8 cellular contexts compared by ENCODE assay signal in the genomic region with DNA sequence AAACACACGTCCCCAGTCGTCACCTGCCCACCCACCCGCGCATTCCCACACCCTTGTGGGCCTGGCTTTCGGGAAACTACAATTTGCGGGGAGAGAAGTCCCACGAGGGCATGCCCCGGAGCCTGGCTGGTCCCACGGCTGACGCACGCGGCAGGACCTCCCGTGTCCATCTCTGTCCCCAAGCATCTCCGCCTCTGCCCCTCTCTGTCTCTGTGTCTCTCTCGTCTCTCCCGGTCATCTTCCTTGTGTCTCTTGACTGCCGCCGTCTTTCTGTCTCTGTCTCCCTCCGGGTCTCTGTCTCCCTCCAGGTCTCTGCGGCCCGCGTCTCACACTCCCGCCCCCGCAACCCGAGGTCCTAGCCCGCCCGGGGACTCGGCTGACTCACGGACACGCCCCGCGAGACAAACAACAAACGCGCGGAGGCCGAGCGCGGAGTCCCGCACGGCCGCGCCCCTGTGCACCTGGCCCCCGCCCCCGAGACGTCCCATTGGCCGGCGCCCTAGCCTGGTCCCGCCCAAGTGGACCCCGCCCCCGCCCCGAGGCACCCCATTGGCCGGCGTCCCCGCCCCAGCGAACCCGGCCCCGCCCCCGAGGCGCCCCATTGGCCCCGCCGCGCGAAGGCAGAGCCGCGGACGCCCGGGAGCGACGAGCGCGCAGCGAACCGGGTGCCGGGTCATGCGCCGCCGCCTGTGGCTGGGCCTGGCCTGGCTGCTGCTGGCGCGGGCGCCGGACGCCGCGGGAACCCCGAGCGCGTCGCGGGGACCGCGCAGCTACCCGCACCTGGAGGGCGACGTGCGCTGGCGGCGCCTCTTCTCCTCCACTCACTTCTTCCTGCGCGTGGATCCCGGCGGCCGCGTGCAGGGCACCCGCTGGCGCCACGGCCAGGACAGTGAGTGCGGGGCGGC. TPM values are rescaled to one million over a fixed set of nuclear protein-coding genes. Genes with fewer than 3 reads are reported as not detected.
A peak's percentile ranks its signal among the peaks of the same experiment; 100 is the strongest.
DNase-seq lines count a peak whose midpoint lies in the region; TF ChIP-seq lines count a peak whose summit lies in the region.

A gene (plus strand): TSS at position 629 of the 905 bp plus-strand sequence. CDS start 47 bp downstream, at position 676.

- no peaks in the 10 kb centered on the region; the same call in 1 of the 2 replicates for H4K20me1 ChIP-seq in OCI-LY7 (ENCODE audit: insufficient read depth, low read length)

- intact Hi-C loops in OCI-LY7 (cut with micrococcal nuclease; ENCODE audit: unreplicated experiment): no loop called here

- H3K4me1 ChIP-seq in OCI-LY7 (ENCODE audit: insufficient read depth, low read length, poor library complexity, severe bottlenecking) (peaks cover 6% of the 10 kb centered on the region), esophagus (ENCODE audit: control insufficient read depth in 2 of 2, insufficient read depth in 2 of 2, low read length in 1 of 2) (peaks cover 6 to 14% of the 10 kb centered on the region in 2 donors), mucosa of stomach (ENCODE audit: control insufficient read depth, insufficient read depth, low read length) (peaks cover 13% of the 10 kb centered on the region)

- no peak for TF ChIP-seq CTCF in OCI-LY7 (conservative IDR thresholded peaks at IDR 0.05; ENCODE audit: low read length)

- no TSS peak for BruUV-seq in OCI-LY7 (replicated peaks; lab: Mats Ljungman, UMichigan)

- CTCF ChIA-PET in OCI-LY7 (lab: Charles Lee; ENCODE audit: unreplicated experiment): no interaction called here

- H3K9me3 ChIP-seq in OCI-LY7 (ENCODE audit: low read length) (no peaks in the 10 kb centered on the region), esophagus (ENCODE audit: control insufficient read depth in 2 of 2, insufficient read depth in 1 of 2, low read depth in 1 of 2, low read length in 1 of 2) (peaks cover 0 to 3% of the 10 kb centered on the region in 2 donors), mucosa of stomach (ENCODE audit: control insufficient read depth, low read length) (no peaks in the 10 kb centered on the region)

- H3K79me2 ChIP-seq in OCI-LY7 (ENCODE audit: insufficient read depth, low read depth, low read length): no peaks in the 10 kb centered on the region

- H3K9ac ChIP-seq in mucosa of stomach (ENCODE audit: low read length): no peak within 1 kb of the TSS

- H3K27me3 ChIP-seq in esophagus (ENCODE audit: control insufficient read depth in 1 of 2, insufficient read depth in 2 of 2, low read length in 2 of 2) (no peaks in the 10 kb centered on the region), mucosa of stomach (ENCODE audit: control insufficient read depth, insufficient read depth, low read length) (no peaks in the 10 kb centered on the region)

- no peaks in the 10 kb centered on the region for H3K9me2 ChIP-seq in OCI-LY7 (ENCODE audit: insufficient read depth, low read length)

- POLR2A ChIA-PET in OCI-LY7 (lab: Charles Lee): no interaction called here

- no peak within 1 kb of the TSS for H2AFZ ChIP-seq in OCI-LY7 (ENCODE audit: low read length)

- H3K4me2 ChIP-seq in OCI-LY7 (ENCODE audit: low read length): peak within 1 kb of the TSS; percentile 77

- whole genome bisulfite sequencing in esophagus, 2 donors: 6% methylated on average over 92 to 108 of the region's 108 CpGs

- H3K27ac ChIP-seq in OCI-LY7 (ENCODE audit: low read depth, low read length, poor library complexity, severe bottlenecking) (no peak within 1 kb of the TSS), esophagus (ENCODE audit: low read depth in 2 of 2, low read length in 1 of 2) (peak within 1 kb of the TSS in 1 of 2 donors; percentile 38)

- H3K36me3 ChIP-seq in OCI-LY7 (ENCODE audit: insufficient read depth, low read length) (peaks cover 12% of the 10 kb centered on the region), esophagus (ENCODE audit: control insufficient read depth in 2 of 2, insufficient read depth in 2 of 2, low read length in 1 of 2) (peaks cover 0 to 5% of the 10 kb centered on the region in 2 donors), mucosa of stomach (ENCODE audit: control insufficient read depth, insufficient read depth, low read length) (no peaks in the 10 kb centered on the region)

- peak within 1 kb of the TSS; percentile 59 for H3K4me3 ChIP-seq in OCI-LY7 (ENCODE audit: low read depth, low read length, poor library complexity, severe bottlenecking)
- peak within 1 kb of the TSS; percentile 38 to 43 for H3K4me3 ChIP-seq in esophagus (ENCODE audit: low read depth in 1 of 2, low read length in 2 of 2)
- H3K4me3 ChIP-seq in mucosa of stomach (ENCODE audit: low read length): peak within 1 kb of the TSS; percentile 51

- DNase-seq in NCI-H187 (lab: John Stamatoyannopoulos, UW): peak; percentile 47 to 87
- no peak for DNase-seq in NCI-H187 treated with DMSO at 0.1 percent for 48 hours (lab: John Stamatoyannopoulos, UW)
- peak; percentile 95 for DNase-seq in HK-2 (ENCODE audit: unreplicated experiment)
- DNase-seq in OCI-LY7 (ENCODE audit: low spot score): peak; percentile 91
- peak; percentile 99 for DNase-seq in activated T-cell treated with anti-CD3 and anti-CD28 coated beads, Interleukin-2, amount 50 U/mL, for 1 hour
- peak; percentile 93 to 96 for DNase-seq in stimulated activated CD8-positive, alpha-beta memory T cell treated with anti-CD3 and anti-CD28 coated beads, Interleukin-2, amount 100 ng/mL, for 48 hours (ENCODE audit: low read depth in 2 of 2)

RNA-seq across cellular contexts. Expression of the gene that starts here (rescaled TPM):
- total RNA-seq in OCI-LY7 (2014; rRNA removed; shearing (Covaris generic)): 0.21 TPM in 1 of 2 replicates, not detected in the other
- 0.48 and 0.53 TPM in 2 replicates for total RNA-seq in OCI-LY7 (2022)
- polyA plus RNA-seq in esophagus: under 1 TPM; 0.53 to 0.86 TPM

Comparison
In these comparisons a context has a peak if more than half of its experiments do, and no peak if none do; other contexts are left out.
1. Peak in DNase-seq, H3K4me3 ChIP-seq and H3K4me2 ChIP-seq in OCI-LY7; RNA of the gene not detected or under 1 TPM.